ENCODE assay signal across 27 cellular contexts in the genomic region with DNA sequence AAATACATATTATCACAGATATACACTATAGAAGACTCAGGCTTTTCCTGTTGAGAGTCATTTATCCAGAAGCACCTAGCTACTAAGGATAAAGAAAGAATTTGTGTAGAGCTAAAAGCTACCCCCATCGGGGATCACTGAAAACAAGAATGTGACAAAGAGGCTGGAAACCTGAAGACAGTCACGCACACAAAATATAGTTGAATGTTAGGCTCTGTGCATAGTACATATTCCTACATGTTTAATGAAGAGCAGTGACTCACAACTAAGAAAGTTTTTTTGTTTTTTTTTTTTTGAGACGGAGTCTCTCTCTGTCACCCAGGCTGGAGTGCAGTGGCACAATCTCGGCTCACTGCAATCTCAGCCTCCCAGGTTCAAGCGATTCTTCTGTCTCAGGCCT. TPM values are rescaled to one million over a fixed set of nuclear protein-coding genes. Genes with fewer than 3 reads are reported as not detected.
"Had no signal": no experiment of that assay in that cellular context is flagged by ENCODE, and none has a peak within 500 bp of the region (broad histone marks: within the 10 kb centered on the region; RNA-seq: fewer than 3 reads in every experiment).

No MANE protein-coding gene starts in this region.

- H3K9me3 ChIP-seq: body of pancreas, gastroesophageal sphincter, heart left ventricle, left ventricle myocardium inferior, mucosa of descending colon, psoas muscle, transverse colon had no signal

- H3K36me3 ChIP-seq: gastroesophageal sphincter, heart left ventricle, left ventricle myocardium inferior, transverse colon, WERI-Rb-1 had no signal

- H3K27ac ChIP-seq: body of pancreas, gastroesophageal sphincter, heart left ventricle, left ventricle myocardium inferior, psoas muscle, transverse colon, WERI-Rb-1 had no signal

- ATAC-seq: activated CD8-positive, alpha-beta T cell treated with anti-CD3 and anti-CD28 coated beads for 36 hours; activated T-helper 17 cell treated with anti-CD3 and anti-CD28 coated beads, Interleukin-2, amount 50 U/mL, for 72 hours; body of pancreas; gastroesophageal sphincter; heart left ventricle; mucosa of descending colon; psoas muscle; right cardiac atrium had no signal

- DNase-seq: activated CD4-positive, alpha-beta T cell treated with anti-CD3 and anti-CD28 coated beads for 1 hour; activated CD8-positive, alpha-beta T cell treated with anti-CD3 and anti-CD28 coated beads for 36 hours; activated naive CD4-positive, alpha-beta T cell; activated naive CD8-positive, alpha-beta T cell treated with anti-CD3 and anti-CD28 coated beads for 36 hours; activated T-cell treated with anti-CD3 and anti-CD28 coated beads, Interleukin-2, amount 50 U/mL, for 1 hour; amygdala; body of pancreas; central memory CD4-positive, alpha-beta T cell; heart left ventricle; kidney glomerular epithelial cell; left ventricle myocardium inferior; mucosa of descending colon; naive B cell; psoas muscle; right cardiac atrium; stimulated activated CD4-positive, alpha-beta T cell treated with anti-CD3 and anti-CD28 coated beads, Interleukin-15, amount 100 ng/mL, for 24 hours; stimulated activated CD4-positive, alpha-beta T cell treated with anti-CD3 and anti-CD28 coated beads, Interleukin-2, amount 100 ng/mL, for 48 hours; T-helper 2 cell; transverse colon; WERI-Rb-1 had no signal

- FAIRE-seq: colon had no signal

- H3K4me1 ChIP-seq: body of pancreas, gastroesophageal sphincter, heart left ventricle, left ventricle myocardium inferior, psoas muscle, transverse colon had no signal

- H3K27me3 ChIP-seq: body of pancreas, transverse colon had no signal

- H3K4me3 ChIP-seq: body of pancreas, gastroesophageal sphincter, heart left ventricle, left ventricle myocardium inferior, mucosa of descending colon, psoas muscle, skin epidermis, transverse colon had no signal

RNA-seq across cellular contexts. Expression of a gene that starts 8.4 kb away (rescaled TPM):
- total RNA-seq: activated CD8-positive, alpha-beta T cell treated with anti-CD3 and anti-CD28 coated beads for 36 hours; activated naive CD8-positive, alpha-beta T cell treated with anti-CD3 and anti-CD28 coated beads for 36 hours; activated T-helper 17 cell treated with anti-CD3 and anti-CD28 coated beads, Interleukin-2, amount 50 U/mL, for 72 hours; body of pancreas; gastroesophageal sphincter; heart left ventricle; left ventricle myocardium inferior; mucosa of descending colon; neural crest cell; omental fat pad; psoas muscle; right cardiac atrium; transverse colon had no signal
- polyA plus RNA-seq: esophagus, heart left ventricle, psoas muscle, right cardiac atrium had no signal
